ENCODE assay signal across 27 cellular contexts in genomic region chr3:55007971-55008370, GRCh38.
DNase-seq lines count a peak whose midpoint lies in the region; FAIRE-seq and TF ChIP-seq lines count a peak whose summit lies in the region.
"Had no signal": no experiment of that assay in that cellular context is flagged by ENCODE, and none has a peak within 500 bp of the region (broad histone marks: within the 10 kb centered on the region; RNA-seq: fewer than 3 reads in every experiment).

No MANE protein-coding gene starts in this region.

- H3K9me3 Mint-ChIP-seq in mesothelial cell of epicardium: no peaks in the 10 kb centered on the region

- no peak overlapping the region for H2BK5ac ChIP-seq in H1 (ENCODE audit: low read depth, low read length)

- TF ChIP-seq EP300 in H1 (IDR thresholded peaks at IDR 0.05; ENCODE audit: borderline replicate concordance in 1 of 2, low read depth in 2 of 2, low read length in 2 of 2): no peak

- H3K4me1 ChIP-seq in SJCRH30 (peaks cover 40% of the 10 kb centered on the region), H1 (replicated peaks in 1 of 4; ENCODE audit: control insufficient read depth in 3 of 4, insufficient read depth in 4 of 4, low read length in 3 of 4) (peaks cover 2 to 9% (median 5%) of the 10 kb centered on the region in 4 experiments; a peak in 6 of 7 replicates), GM23248 (ENCODE audit: insufficient read depth) (no peaks in the 10 kb centered on the region)
- H3K4me1 ChIP-seq: BE2C had no signal

- no peak overlapping the region for H3K56ac ChIP-seq in H1 (replicated peaks; ENCODE audit: insufficient read length, low read depth, low read length)

- H3K9me2 ChIP-seq in GM23248 (ENCODE audit: insufficient read depth): no peaks in the 10 kb centered on the region

- no peak overlapping the region for H4K5ac ChIP-seq in H1 (ENCODE audit: insufficient read length, low read depth, low read length)

- H2BK12ac ChIP-seq in H1 (ENCODE audit: low read depth, low read length): no peak overlapping the region

- H4K20me1 ChIP-seq in H1 (replicated peaks in 1 of 2; ENCODE audit: control insufficient read depth in 1 of 2, insufficient read depth in 2 of 2, low read length in 2 of 2) (no peaks in the 10 kb centered on the region), GM23248 (ENCODE audit: insufficient read depth) (no peaks in the 10 kb centered on the region)
- H4K20me1 ChIP-seq: BLaER1 had no signal

- H3K4me3 ChIP-seq in SJCRH30: no peak overlapping the region
- no peak overlapping the region for H3K4me3 ChIP-seq in H1 (ENCODE audit: extremely low read depth in 1 of 4, insufficient read depth in 2 of 4, low read depth in 3 of 4, low read length in 4 of 4)
- H3K4me3 ChIP-seq in GM23248: no peak overlapping the region
- H3K4me3 ChIP-seq: BLaER1, GM12878 had no signal

- H3K4me2 ChIP-seq in H1 (ENCODE audit: insufficient read depth in 1 of 2, low read depth in 2 of 2, low read length in 2 of 2) (no peak overlapping the region), GM23248 (ENCODE audit: unreplicated experiment) (no peak overlapping the region)
- H3K4me2 ChIP-seq: BLaER1 had no signal

- H3K23ac ChIP-seq in H1 (ENCODE audit: insufficient read length): no peak overlapping the region

- no peak overlapping the region for H3K4me3 Mint-ChIP-seq in mesothelial cell of epicardium
- H3K4me3 Mint-ChIP-seq: CD14-positive monocyte; CD4-positive, alpha-beta memory T cell; CD4-positive, CD25-positive, alpha-beta regulatory T cell; CD8-positive, alpha-beta memory T cell had no signal

- TF ChIP-seq RAD21 in H1 (IDR thresholded peaks at IDR 0.05 in 1 of 2, conservative IDR thresholded peaks at IDR 0.05 in 1 of 2; ENCODE audit: low read depth in 2 of 2, low read length in 2 of 2): no peak

- no peak overlapping the region for H2AFZ ChIP-seq in H1 (ENCODE audit: low read length)
- no peak overlapping the region for H2AFZ ChIP-seq in GM23248

- no peaks in the 10 kb centered on the region for H3K79me2 ChIP-seq in H1 (ENCODE audit: control insufficient read depth in 1 of 2, insufficient read depth in 2 of 2, low read length in 2 of 2)
- no peaks in the 10 kb centered on the region for H3K79me2 ChIP-seq in GM23248 (ENCODE audit: insufficient read depth)

- H3K79me1 ChIP-seq in H1 (ENCODE audit: low read depth, low read length): no peaks in the 10 kb centered on the region

- CTCF ChIA-PET in H1 (lab: Charles Lee; ENCODE audit: partially characterized antibody): no interaction called here

- in situ Hi-C loops in GM23248 (cut with MboI): no loop called here

- H3K27ac ChIP-seq in SJCRH30 (peak overlapping the region; percentile 54), H1 (ENCODE audit: low read depth, low read length) (no peak overlapping the region), GM23248 (no peak overlapping the region)
- H3K27ac ChIP-seq: BLaER1 had no signal

- no peak overlapping the region for H3K18ac ChIP-seq in H1 (ENCODE audit: extremely low read depth, low read length)

- no peak overlapping the region for H2BK20ac ChIP-seq in H1 (ENCODE audit: low read length)

- no peak overlapping the region for H3K27ac Mint-ChIP-seq in mesothelial cell of epicardium
- H3K27ac Mint-ChIP-seq: CD14-positive monocyte; CD4-positive, alpha-beta memory T cell; CD8-positive, alpha-beta memory T cell had no signal

- FAIRE-seq in H1 (lab: Jason Lieb, UNC): no peak
- peak; percentile 35 for FAIRE-seq in urothelium cell line (lab: Jason Lieb, UNC)
- FAIRE-seq: A204.1, GM12878, GM12892, GM18507 had no signal

- 84% methylated on average over 1 of the region's 1 CpG; no CpG with 5 or more reads in 1 of the 2 experiments for WGBS in H1 (ENCODE audit: extremely low coverage in 1 of 2, insufficient coverage in 1 of 2, insufficient read length in 1 of 2, insufficient replicate concordance in 2 of 2, low coverage in 1 of 2, low lambda C conversion rate in 2 of 2, missing lambda C conversion rate in 1 of 2), 2 experiments
- WGBS in GM23248 (ENCODE audit: low coverage in 1 of 2, low lambda C conversion rate in 2 of 2, missing lambda C conversion rate in 2 of 2), 2 experiments: 95 to 100% methylated on average over 1 of the region's 1 CpG

- no peak overlapping the region for H4K91ac ChIP-seq in H1 (replicated peaks; ENCODE audit: insufficient read length, low read length)

- POLR2A ChIA-PET in H1 (lab: Charles Lee; ENCODE audit: partially characterized antibody): no interaction called here

- peak; percentile 69 to 82 for DNase-seq in SJCRH30
- no peak for DNase-seq in H1 (ENCODE audit: low read depth in 1 of 2, low spot score in 2 of 2)
- DNase-seq in urothelium cell line (ENCODE audit: low spot score): no peak
- DNase-seq in HCEC 1CT: no peak
- DNase-seq in GM23248: no peak
- DNase-seq in mesothelial cell of epicardium (ENCODE audit: low spot score in 2 of 2, unreplicated experiment in 2 of 2): no peak
- DNase-seq: 8988T; ACHN; BE2C; C1 segment of cervical spinal cord; CD4-positive, alpha-beta memory T cell; CD4-positive, CD25-positive, alpha-beta regulatory T cell; CD8-positive, alpha-beta memory T cell; COR-L47; DMS 273 treated with DMSO at 0.1 percent for 48 hours; DMS153; DMS53; DMS79; DND-41; EL; GDM1 had no signal

- peak overlapping the region; percentile 51 for H2BK120ac ChIP-seq in H1 (replicated peaks; ENCODE audit: low read depth, low read length)

- H3F3A ChIP-seq in GM23248 (ENCODE audit: insufficient read depth): no peaks in the 10 kb centered on the region

- H3K4me1 Mint-ChIP-seq in mesothelial cell of epicardium: peaks cover 41% of the 10 kb centered on the region
- H3K4me1 Mint-ChIP-seq: CD4-positive, alpha-beta memory T cell; CD4-positive, CD25-positive, alpha-beta regulatory T cell; CD8-positive, alpha-beta memory T cell had no signal

- no peaks in the 10 kb centered on the region for H3K36me3 Mint-ChIP-seq in mesothelial cell of epicardium
- H3K36me3 Mint-ChIP-seq: CD4-positive, alpha-beta memory T cell; CD4-positive, CD25-positive, alpha-beta regulatory T cell; CD8-positive, alpha-beta memory T cell had no signal

- no peak overlapping the region for H3K4ac ChIP-seq in H1 (replicated peaks; ENCODE audit: insufficient read length, low read depth, low read length)

- H3K36me3 ChIP-seq in SJCRH30 (no peaks in the 10 kb centered on the region), H1 (ENCODE audit: control insufficient read depth in 2 of 4, insufficient read depth in 4 of 4, low read length in 3 of 4) (no peaks in the 10 kb centered on the region), GM23248 (ENCODE audit: low read depth) (no peaks in the 10 kb centered on the region)
- H3K36me3 ChIP-seq: BE2C, BLaER1 had no signal

- no peak for TF ChIP-seq POLR2A in H1 (IDR thresholded peaks at IDR 0.05; ENCODE audit: control extremely low read depth in 1 of 2, low read depth in 2 of 2, low read length in 2 of 2)

- H3K27me3 ChIP-seq in SJCRH30 (no peaks in the 10 kb centered on the region), H1 (replicated peaks in 1 of 4; ENCODE audit: control insufficient read depth in 3 of 4, extremely low read depth in 1 of 4, insufficient read depth in 3 of 4, low read length in 3 of 4) (no peaks in the 10 kb centered on the region), GM23248 (replicated peaks; ENCODE audit: insufficient read depth) (no peaks in the 10 kb centered on the region)
- H3K27me3 ChIP-seq: BE2C, BLaER1 had no signal

- no peak for TF ChIP-seq CTCF in H1 (IDR thresholded peaks at IDR 0.05; ENCODE audit: control extremely low read depth in 1 of 3, insufficient read depth in 1 of 3, low read depth in 1 of 3, low read length in 3 of 3)
- no peak for TF ChIP-seq CTCF in mesothelial cell of epicardium (IDR thresholded peaks at IDR 0.05; ENCODE audit: unreplicated experiment)

- H2BK15ac ChIP-seq in H1 (ENCODE audit: low read length): no peak overlapping the region

- no peak overlapping the region for H4K8ac ChIP-seq in H1 (ENCODE audit: extremely low read depth, insufficient read depth, low read length)

- H3K9me3 ChIP-seq in SJCRH30 (replicated peaks) (no peaks in the 10 kb centered on the region), H1 (ENCODE audit: insufficient read depth in 2 of 2, low read depth in 1 of 2, low read length in 1 of 2) (no peaks in the 10 kb centered on the region), GM23248 (ENCODE audit: low read depth) (no peaks in the 10 kb centered on the region)
- H3K9me3 ChIP-seq: BE2C, BLaER1 had no signal

- no peaks in the 10 kb centered on the region; the same call in 1 of the 2 replicates for H3K23me2 ChIP-seq in H1 (ENCODE audit: low read depth, low read length)

- peaks cover 1% of the 10 kb centered on the region for H3K27me3 Mint-ChIP-seq in mesothelial cell of epicardium (ENCODE audit: low read depth)
- H3K27me3 Mint-ChIP-seq: CD4-positive, alpha-beta memory T cell; CD4-positive, CD25-positive, alpha-beta regulatory T cell; CD8-positive, alpha-beta memory T cell had no signal

- H2AK5ac ChIP-seq in H1 (ENCODE audit: low read depth, low read length): no peak overlapping the region

- no peak overlapping the region for H3K14ac ChIP-seq in H1 (ENCODE audit: insufficient read length)

- H3K9ac ChIP-seq in H1 (replicated peaks in 1 of 4; ENCODE audit: extremely low read depth in 1 of 4, low read depth in 3 of 4, low read length in 3 of 4) (no peak overlapping the region), GM23248 (no peak overlapping the region)
- H3K9ac ChIP-seq: BLaER1 had no signal

TF ChIP-seq in H1, 55 proteins besides CTCF, POLR2A, EP300 and RAD21:
- TF ChIP-seq RXRA (IDR thresholded peaks at IDR 0.05; ENCODE audit: insufficient read depth, low read depth, low read length): no peak
- no peak for TF ChIP-seq MAFK (IDR thresholded peaks at IDR 0.05; ENCODE audit: low read depth, low read length)
- no peak for TF ChIP-seq CBX5 (IDR thresholded peaks at IDR 0.05; ENCODE audit: low read depth, low read length)
- no peak for TF ChIP-seq BACH1 (IDR thresholded peaks at IDR 0.05; ENCODE audit: low read length)
- no peak for TF ChIP-seq KDM5A (IDR thresholded peaks at IDR 0.05; ENCODE audit: low read length)
- no peak for TF ChIP-seq YY1 (IDR thresholded peaks at IDR 0.05; ENCODE audit: low read depth, low read length)
- TF ChIP-seq GTF2F1 (IDR thresholded peaks at IDR 0.05; ENCODE audit: borderline replicate concordance, low read depth, low read length): no peak
- TF ChIP-seq PHF8 (conservative IDR thresholded peaks at IDR 0.05; ENCODE audit: low read depth, low read length): no peak
- no peak for TF ChIP-seq ATF2 (IDR thresholded peaks at IDR 0.05; ENCODE audit: low read length)

Comparison
In these comparisons a context has a peak if more than half of its experiments do, and no peak if none do; other contexts are left out.
1. DNase-seq: peak in SJCRH30 (2 of 2); none in H1 (0 of 2), urothelium cell line (single experiment), HCEC 1CT (single experiment), GM23248 (single experiment) and mesothelial cell of epicardium (0 of 2).